ENCODE assay signal across 19 cellular contexts in genomic region chr17:79907855-79908254, GRCh38.
A peak's percentile ranks its signal among the peaks of the same experiment; 100 is the strongest.
DNase-seq lines count a peak whose midpoint lies in the region; ATAC-seq and TF ChIP-seq lines count a peak whose summit lies in the region.
"Had no signal": no experiment of that assay in that cellular context is flagged by ENCODE, and none has a peak within 500 bp of the region (broad histone marks: within the 10 kb centered on the region; RNA-seq: fewer than 3 reads in every experiment).

No MANE protein-coding gene starts in this region.

- no peaks in the 10 kb centered on the region for H3K36me3 Mint-ChIP-seq in activated T-cell treated with anti-CD3 and anti-CD28 coated beads, Interleukin-2, amount 50 U/mL, for 72 hours (ENCODE audit: insufficient read depth in 2 of 2)

- no peaks in the 10 kb centered on the region for H3K36me3 ChIP-seq in aorta (ENCODE audit: control insufficient read depth in 1 of 2, insufficient read depth in 2 of 2, low read length in 1 of 2)
- H3K36me3 ChIP-seq: gastroesophageal sphincter, SJSA1 had no signal

- in situ Hi-C loops in astrocyte of the spinal cord (cut with HindIII; ENCODE audit: low sequenced_read_pairs): no loop called here

- H3K4me1 ChIP-seq in right cardiac atrium (ENCODE audit: control insufficient read depth, insufficient read depth, low read length) (no peaks in the 10 kb centered on the region), aorta (ENCODE audit: control insufficient read depth in 1 of 2, insufficient read depth in 2 of 2, low read length in 2 of 2) (no peaks in the 10 kb centered on the region), foreskin keratinocyte (no peaks in the 10 kb centered on the region)
- H3K4me1 ChIP-seq: gastroesophageal sphincter had no signal

- H3K4me1 Mint-ChIP-seq in activated T-cell treated with anti-CD3 and anti-CD28 coated beads, Interleukin-2, amount 50 U/mL, for 72 hours (ENCODE audit: low read depth): no peaks in the 10 kb centered on the region

- H3K9me3 ChIP-seq in right cardiac atrium (ENCODE audit: control insufficient read depth, low read length) (no peaks in the 10 kb centered on the region), aorta (ENCODE audit: control insufficient read depth, low read length) (no peaks in the 10 kb centered on the region)
- H3K9me3 ChIP-seq: gastroesophageal sphincter had no signal

- H3K27me3 ChIP-seq in right cardiac atrium (ENCODE audit: control insufficient read depth, insufficient read depth): no peaks in the 10 kb centered on the region
- H3K27me3 ChIP-seq in aorta (ENCODE audit: control insufficient read depth in 1 of 2, insufficient read depth in 2 of 2, low read length in 1 of 2): peaks cover 0 to 3% of the 10 kb centered on the region in 2 donors
- H3K27me3 ChIP-seq in foreskin keratinocyte: peaks cover 48% of the 10 kb centered on the region

- no peak overlapping the region for H3K4me3 Mint-ChIP-seq in activated T-cell treated with anti-CD3 and anti-CD28 coated beads, Interleukin-2, amount 50 U/mL, for 72 hours

- peak; percentile 32 to 77 (median 64) for DNase-seq in right cardiac atrium
- no peak for DNase-seq in cardiac septum (ENCODE audit: low spot score)
- DNase-seq in astrocyte of the spinal cord (ENCODE audit: low read depth, low spot score): peak; percentile 20
- DNase-seq in islet precursor cell: peak; percentile 62
- DNase-seq in aorta: peak in 1 of 2 donors; percentile 73
- no peak for DNase-seq in activated T-cell treated with anti-CD3 and anti-CD28 coated beads, Interleukin-2, amount 50 U/mL, for 72 hours
- DNase-seq in foreskin keratinocyte: no peak
- no peak for DNase-seq in caudate nucleus (lab: John Stamatoyannopoulos, UW)
- DNase-seq: activated CD4-positive, alpha-beta T cell treated with anti-CD3 and anti-CD28 coated beads for 4 hours; activated naive CD4-positive, alpha-beta T cell treated with anti-CD3 and anti-CD28 coated beads, Interleukin-2, amount 50 U/mL, for 16 hours; COR-L47; GF-D8; NCI-H1105; NCI-H345; stimulated activated naive CD4-positive, alpha-beta T cell; T-helper 9 cell had no signal

- intact Hi-C loops in right cardiac atrium (cut with DNase I) (no loop called here), cardiac septum (cut with DNase I) (no loop called here), aorta (cut with DNase I) (no loop called here)

- H3K27ac Mint-ChIP-seq in activated T-cell treated with anti-CD3 and anti-CD28 coated beads, Interleukin-2, amount 50 U/mL, for 72 hours: no peak overlapping the region

- H3K4me3 ChIP-seq in right cardiac atrium (ENCODE audit: low read length) (no peak overlapping the region), astrocyte of the spinal cord (ENCODE audit: low read depth, low read length) (no peak overlapping the region), aorta (ENCODE audit: low read length in 2 of 2) (no peak overlapping the region)
- H3K4me3 ChIP-seq: gastroesophageal sphincter, SJSA1, skin epidermis had no signal

- TF ChIP-seq CTCF in astrocyte of the spinal cord (IDR thresholded peaks at IDR 0.05; ENCODE audit: low read depth, low read length) (no peak), foreskin keratinocyte (conservative IDR thresholded peaks at IDR 0.05) (no peak)

- WGBS in right cardiac atrium: 51% methylated on average over 16 of the region's 16 CpGs
- WGBS in aorta, 2 donors: 37 to 42% methylated on average over 16 of the region's 16 CpGs

- no peak overlapping the region for H3K27ac ChIP-seq in right cardiac atrium (ENCODE audit: low read length)
- no peak overlapping the region for H3K27ac ChIP-seq in aorta (ENCODE audit: low read depth in 1 of 2, low read length in 2 of 2)
- no peak overlapping the region for H3K27ac ChIP-seq in foreskin keratinocyte
- no peak overlapping the region for H3K27ac ChIP-seq in caudate nucleus (ENCODE audit: low read depth, low read length)
- H3K27ac ChIP-seq: gastroesophageal sphincter, SJSA1 had no signal

- H3K27me3 Mint-ChIP-seq in activated T-cell treated with anti-CD3 and anti-CD28 coated beads, Interleukin-2, amount 50 U/mL, for 72 hours (ENCODE audit: low read depth): peaks cover 6% of the 10 kb centered on the region

- no peaks in the 10 kb centered on the region for H3K9me3 Mint-ChIP-seq in activated T-cell treated with anti-CD3 and anti-CD28 coated beads, Interleukin-2, amount 50 U/mL, for 72 hours

- ATAC-seq in right cardiac atrium: peak; percentile 78 to 85
- peak; percentile 47 for ATAC-seq in aorta (ENCODE audit: low FRiP score)
- ATAC-seq in activated T-cell treated with anti-CD3 and anti-CD28 coated beads, Interleukin-2, amount 50 U/mL, for 72 hours (replicated peaks in 1 of 2): no peak
- ATAC-seq in foreskin keratinocyte: no peak
- ATAC-seq: gastroesophageal sphincter had no signal

Comparison
In these comparisons a context has a peak if more than half of its experiments do, and no peak if none do; other contexts are left out.
1. DNase-seq: peak in right cardiac atrium (3 of 3), astrocyte of the spinal cord (single experiment) and islet precursor cell (single experiment); none in cardiac septum (single experiment), activated T-cell treated with anti-CD3 and anti-CD28 coated beads, Interleukin-2, amount 50 U/mL, for 72 hours (0 of 2), foreskin keratinocyte (0 of 2) and caudate nucleus (0 of 61).
2. ATAC-seq: peak in right cardiac atrium (2 of 2) and aorta (single experiment); none in activated T-cell treated with anti-CD3 and anti-CD28 coated beads, Interleukin-2, amount 50 U/mL, for 72 hours (0 of 2) and foreskin keratinocyte (single experiment).